In the genomic region with DNA sequence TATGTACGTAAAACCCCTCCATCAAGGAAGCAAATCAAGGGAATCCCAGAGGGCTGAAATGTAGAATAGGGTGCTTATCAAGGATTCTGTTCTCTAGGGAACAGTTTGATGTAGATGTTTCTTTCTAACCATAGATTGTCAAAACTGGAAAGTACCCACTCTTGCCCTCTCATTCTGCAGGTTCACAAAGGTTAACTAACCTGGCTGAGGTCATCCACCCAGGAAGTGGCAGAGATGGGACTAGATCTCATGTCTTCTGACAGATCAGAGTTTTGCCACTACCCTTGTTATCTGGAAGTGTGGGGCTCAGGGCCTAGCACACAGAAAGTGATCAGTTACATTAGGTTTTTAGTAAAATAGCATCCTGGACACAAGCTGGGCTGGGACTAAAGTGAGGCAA, we compare ENCODE assay signal across 20 cellular contexts. TPM values are rescaled to one million over a fixed set of nuclear protein-coding genes. Genes with fewer than 3 reads are reported as not detected.
"Had no signal": no experiment of that assay in that cellular context is flagged by ENCODE, and none has a peak within 500 bp of the region (broad histone marks: within the 10 kb centered on the region; RNA-seq: fewer than 3 reads in every experiment).

No MANE protein-coding gene starts in this region.

- H3K27me3 Mint-ChIP-seq: activated naive CD4-positive, alpha-beta T cell treated with anti-CD3 and anti-CD28 coated beads, Interleukin-2, amount 50 U/mL, for 24 hours; effector memory CD8-positive, alpha-beta T cell had no signal

- H3K27me3 ChIP-seq: esophagus squamous epithelium, upper lobe of left lung had no signal

- H3K4me3 ChIP-seq: esophagus squamous epithelium, left ventricle myocardium inferior, thoracic aorta, upper lobe of left lung had no signal

- H3K4me1 Mint-ChIP-seq: nephron had no signal

- H3K36me3 Mint-ChIP-seq: activated naive CD4-positive, alpha-beta T cell treated with anti-CD3 and anti-CD28 coated beads, Interleukin-2, amount 50 U/mL, for 24 hours; brain; immature natural killer cell had no signal

- DNase-seq: anterior cingulate cortex; caudate nucleus; effector memory CD8-positive, alpha-beta T cell; esophagus squamous epithelium; immature natural killer cell; kidney glomerular epithelial cell; left ventricle myocardium inferior; mammary epithelial cell; midbrain; nucleus accumbens; stimulated activated CD4-positive, alpha-beta T cell treated with anti-CD3 and anti-CD28 coated beads, Interleukin-12 subunit alpha, Interleukin-12 subunit beta, amount 100 ng/mL, for 4 hours; stimulated activated CD4-positive, alpha-beta T cell treated with anti-CD3 and anti-CD28 coated beads, Interleukin-1b, Interleukin-23, amount 100 ng/mL, for 48 hours; stimulated activated CD8-positive, alpha-beta memory T cell treated with anti-CD3 and anti-CD28 coated beads, Interleukin-4, amount 100 ng/mL, for 48 hours; upper lobe of left lung; WERI-Rb-1 had no signal

- H3K9me3 Mint-ChIP-seq: activated naive CD4-positive, alpha-beta T cell treated with anti-CD3 and anti-CD28 coated beads, Interleukin-2, amount 50 U/mL, for 24 hours; effector memory CD8-positive, alpha-beta T cell; immature natural killer cell had no signal

- ATAC-seq: effector memory CD8-positive, alpha-beta T cell had no signal

- H3K27ac Mint-ChIP-seq: activated naive CD4-positive, alpha-beta T cell treated with anti-CD3 and anti-CD28 coated beads, Interleukin-2, amount 50 U/mL, for 24 hours; brain; effector memory CD8-positive, alpha-beta T cell; nephron had no signal

- H3K9me3 ChIP-seq: esophagus squamous epithelium, thoracic aorta had no signal

- H3K36me3 ChIP-seq: esophagus squamous epithelium, left ventricle myocardium inferior, thoracic aorta, upper lobe of left lung, WERI-Rb-1 had no signal

- H3K4me1 ChIP-seq: left ventricle myocardium inferior, upper lobe of left lung had no signal

- H3K4me3 Mint-ChIP-seq: activated naive CD4-positive, alpha-beta T cell treated with anti-CD3 and anti-CD28 coated beads, Interleukin-2, amount 50 U/mL, for 24 hours; brain; effector memory CD8-positive, alpha-beta T cell; immature natural killer cell; nephron had no signal

- H3K27ac ChIP-seq: esophagus squamous epithelium, left ventricle myocardium inferior, thoracic aorta, upper lobe of left lung, WERI-Rb-1 had no signal

RNA-seq across cellular contexts. Expression of a gene that starts 47.4 kb away (rescaled TPM):
- total RNA-seq: dermis microvascular lymphatic vessel endothelial cell had no signal
